In genomic region chr2:149648282-149649030, GRCh38 we compare ENCODE assay signal across 9 cellular contexts.
A peak's percentile ranks its signal among the peaks of the same experiment; 100 is the strongest.
DNase-seq lines count a peak whose midpoint lies in the region; ATAC-seq and TF ChIP-seq lines count a peak whose summit lies in the region.
"Had no signal": no experiment of that assay in that cellular context is flagged by ENCODE, and none has a peak within 500 bp of the region (broad histone marks: within the 10 kb centered on the region; RNA-seq: fewer than 3 reads in every experiment).

No MANE protein-coding gene starts in this region.

- H3K36me3 ChIP-seq in body of pancreas (replicated peaks in 1 of 2; ENCODE audit: insufficient read depth in 1 of 2, low read depth in 2 of 2) (no peaks in the 10 kb centered on the region), urinary bladder (ENCODE audit: insufficient read depth) (no peaks in the 10 kb centered on the region)

- ATAC-seq in body of pancreas (peak; percentile 62), HG02852 (IDR thresholded peaks at IDR 0.05; ENCODE audit: unreplicated experiment) (no peak), HG03354 (IDR thresholded peaks at IDR 0.05; ENCODE audit: poor library complexity, severe bottlenecking, unreplicated experiment) (no peak)
- ATAC-seq: activated CD4-positive, alpha-beta T cell treated with anti-CD3 and anti-CD28 coated beads for 36 hours had no signal

- 73 to 77% methylated on average over 3 of the region's 3 CpGs for WGBS in body of pancreas, 2 donors
- 50% methylated on average over 3 of the region's 3 CpGs for WGBS in urinary bladder

- H3K9me3 ChIP-seq in body of pancreas: no peaks in the 10 kb centered on the region

- no peak for TF ChIP-seq CTCF in body of pancreas (IDR thresholded peaks at IDR 0.05)

- no peak for TF ChIP-seq POLR2A in body of pancreas (IDR thresholded peaks at IDR 0.05)

- H3K4me1 ChIP-seq in body of pancreas (no peaks in the 10 kb centered on the region), urinary bladder (ENCODE audit: insufficient read depth) (no peaks in the 10 kb centered on the region)

- intact Hi-C loops in body of pancreas (cut with DNase I): no loop called here

- no peaks in the 10 kb centered on the region for H3K27me3 ChIP-seq in body of pancreas

- peak; percentile 89 for DNase-seq in HS-27A (ENCODE audit: low read depth)
- peak in 3 of 4 donors; percentile 6 to 50 (median 12) for DNase-seq in body of pancreas
- DNase-seq in iPS-NIHi7 (ENCODE audit: extremely low spot score): peak; percentile 17
- DNase-seq in HuH-7 (ENCODE audit: low spot score): no peak
- DNase-seq: activated CD4-positive, alpha-beta T cell treated with anti-CD3 and anti-CD28 coated beads for 36 hours; NCI-H2107 had no signal

- no peak overlapping the region for H3K4me3 ChIP-seq in body of pancreas
- H3K4me3 ChIP-seq in urinary bladder (ENCODE audit: low read depth, low read length): no peak overlapping the region

- no peak overlapping the region for H3K27ac ChIP-seq in body of pancreas
- peak overlapping the region; percentile 32 for H3K27ac ChIP-seq in urinary bladder (ENCODE audit: low read depth)
